Comparison of ENCODE assay signal across 8 cellular contexts in genomic region chrX:54921427-54922021, GRCh38. TPM values are rescaled to one million over a fixed set of nuclear protein-coding genes. Genes with fewer than 3 reads are reported as not detected.
A peak's percentile ranks its signal among the peaks of the same experiment; 100 is the strongest.
DNase-seq lines count a peak whose midpoint lies in the region; ATAC-seq and TF ChIP-seq lines count a peak whose summit lies in the region.

No MANE protein-coding gene starts in this region.

- H3K27me3 Mint-ChIP-seq in activated naive CD4-positive, alpha-beta T cell treated with anti-CD3 and anti-CD28 coated beads for 36 hours (ENCODE audit: low read depth), result no peaks in the 10 kb centered on the region

- H3K4me1 Mint-ChIP-seq in activated naive CD4-positive, alpha-beta T cell treated with anti-CD3 and anti-CD28 coated beads for 36 hours (ENCODE audit: low read depth), result peaks cover 8% of the 10 kb centered on the region

- no peaks in the 10 kb centered on the region for H3K4me1 ChIP-seq in NT2/D1 (ENCODE audit: insufficient read depth, insufficient read length)
- H3K4me1 ChIP-seq in suprapubic skin, result peaks cover 6% of the 10 kb centered on the region

- H3K27me3 ChIP-seq in NT2/D1 (ENCODE audit: insufficient read depth, insufficient read length) (no peaks in the 10 kb centered on the region), suprapubic skin (no peaks in the 10 kb centered on the region)

- H3K27ac Mint-ChIP-seq in activated naive CD4-positive, alpha-beta T cell treated with anti-CD3 and anti-CD28 coated beads for 36 hours, result peak overlapping the region; percentile 73

- intact Hi-C loops in activated naive CD4-positive, alpha-beta T cell treated with anti-CD3 and anti-CD28 coated beads for 36 hours (cut with micrococcal nuclease), result loop anchor here (1.0 to 2.0 kb wide), 2 partner anchors 79 to 283 kb away; partner anchors contain the start of gene APEX2

- peak; percentile 76 for ATAC-seq in HG02642 (IDR thresholded peaks at IDR 0.05; ENCODE audit: poor library complexity, unreplicated experiment)

- TF ChIP-seq POLR2A in suprapubic skin (IDR thresholded peaks at IDR 0.05), result no peak

- DNase-seq in DMS 273 (lab: John Stamatoyannopoulos, UW; ENCODE audit: unreplicated experiment) (peak; percentile 84), NT2/D1 (ENCODE audit: low read depth, low spot score) (peak; percentile 43), globus pallidus (ENCODE audit: low spot score) (peak; percentile 61), occipital lobe (lab: John Stamatoyannopoulos, UW) (peak; percentile 32), suprapubic skin (ENCODE audit: low spot score in 2 of 2) (no peak), MV-4-11 (lab: John Stamatoyannopoulos, UW) (no peak)
- DNase-seq in activated naive CD4-positive, alpha-beta T cell treated with anti-CD3 and anti-CD28 coated beads for 36 hours, result peak; percentile 70

- 45% methylated on average over 29 of the region's 29 CpGs for WGBS in suprapubic skin

- H3K36me3 ChIP-seq in NT2/D1 (ENCODE audit: insufficient read depth, insufficient read length, low read length), result peaks cover 45% of the 10 kb centered on the region
- H3K36me3 ChIP-seq in suprapubic skin, result no peaks in the 10 kb centered on the region

- H3K9ac ChIP-seq in NT2/D1 (ENCODE audit: insufficient read length, low read depth), result peak overlapping the region; percentile 95

- H3K4me3 Mint-ChIP-seq in activated naive CD4-positive, alpha-beta T cell treated with anti-CD3 and anti-CD28 coated beads for 36 hours, result peak overlapping the region; percentile 87

- no peak for TF ChIP-seq CTCF in suprapubic skin (IDR thresholded peaks at IDR 0.05)

- H3K36me3 Mint-ChIP-seq in activated naive CD4-positive, alpha-beta T cell treated with anti-CD3 and anti-CD28 coated beads for 36 hours (ENCODE audit: low read depth), result no peaks in the 10 kb centered on the region

- TF ChIP-seq EP300 in suprapubic skin (IDR thresholded peaks at IDR 0.05), result no peak

- H3K9me3 ChIP-seq in NT2/D1 (ENCODE audit: insufficient read depth, low read length), result no peaks in the 10 kb centered on the region
- no peaks in the 10 kb centered on the region for H3K9me3 ChIP-seq in suprapubic skin

- H3K27ac ChIP-seq in suprapubic skin, result no peak overlapping the region

- CTCF ChIA-PET in activated naive CD4-positive, alpha-beta T cell treated with anti-CD3 and anti-CD28 coated beads for 36 hours (lab: Charles Lee), result no interaction called here

- peak overlapping the region; percentile 97 for H3K4me3 ChIP-seq in NT2/D1 (ENCODE audit: insufficient read length, low read depth)
- H3K4me3 ChIP-seq in suprapubic skin, result peak overlapping the region; percentile 51

- H3K9me3 Mint-ChIP-seq in activated naive CD4-positive, alpha-beta T cell treated with anti-CD3 and anti-CD28 coated beads for 36 hours, result no peaks in the 10 kb centered on the region

RNA-seq across cellular contexts. Expression of gene TRO, which starts 0.9 kb away (rescaled TPM):
- 1 to 10 TPM; 2.7 to 4.0 TPM for total RNA-seq in activated naive CD4-positive, alpha-beta T cell treated with anti-CD3 and anti-CD28 coated beads for 36 hours
- total RNA-seq in occipital lobe (76.1 TPM), suprapubic skin (1 to 10 TPM; 1.0 to 3.6 (median 3.4) TPM)

Comparison
In these comparisons a context has a peak if more than half of its experiments do, and no peak if none do; other contexts are left out.
1. DNase-seq: peak in DMS 273 (single experiment), NT2/D1 (single experiment), activated naive CD4-positive, alpha-beta T cell treated with anti-CD3 and anti-CD28 coated beads for 36 hours (single experiment), globus pallidus (single experiment) and occipital lobe (single experiment); none in suprapubic skin (0 of 2) and MV-4-11 (single experiment).
2. RNA of gene TRO, which starts 0.9 kb away (total RNA-seq): 76.1 TPM in occipital lobe (single experiment); 2.7 to 4.0 TPM in activated naive CD4-positive, alpha-beta T cell treated with anti-CD3 and anti-CD28 coated beads for 36 hours and 1.0 to 3.6 TPM in suprapubic skin; every median in the first group is over 10 times any median in the second.